In the genomic region with DNA sequence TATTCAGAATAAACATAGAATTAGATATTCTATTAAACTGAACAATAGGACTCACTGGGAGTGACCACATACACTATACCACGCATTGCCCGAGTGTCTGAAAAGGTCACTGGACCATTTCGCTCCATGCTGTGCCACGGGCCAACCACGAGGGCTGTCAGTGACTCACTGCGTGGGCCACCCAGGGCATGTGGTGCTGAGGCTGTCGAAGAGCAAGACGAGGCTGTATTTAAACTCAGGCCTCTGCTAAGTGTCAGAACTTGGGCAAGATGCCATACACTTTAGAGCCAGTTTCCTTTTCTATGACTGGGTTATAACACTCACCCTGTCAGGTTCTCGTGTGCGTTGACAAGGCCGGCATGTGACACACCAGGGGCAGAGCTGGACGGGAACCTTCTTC, we compare ENCODE assay signal across 7 cellular contexts.
A peak's percentile ranks its signal among the peaks of the same experiment; 100 is the strongest.
DNase-seq lines count a peak whose midpoint lies in the region; ATAC-seq, FAIRE-seq and TF ChIP-seq lines count a peak whose summit lies in the region.
"Not testable (repeated sequence)": the region's sequence is repeated elsewhere in the genome, so short reads cannot be mapped to it uniquely, and the experiment has no call there.

No MANE protein-coding gene starts in this region.

- intact Hi-C loops in Right ventricle myocardium inferior (cut with DNase I); HepG2 (cut with micrococcal nuclease; ENCODE audit: unreplicated experiment): not testable (repeated sequence)

- not testable (repeated sequence) for H3K9ac ChIP-seq in GM23248; HepG2 (ENCODE audit: insufficient read depth, low read depth, low read length)

- not testable (repeated sequence) for H3K4me1 Mint-ChIP-seq in effector memory CD8-positive, alpha-beta T cell (ENCODE audit: low read depth in 2 of 2)

- FAIRE-seq in HepG2 (lab: Jason Lieb, UNC), result not testable (repeated sequence)

- BruUV-seq in HepG2 (replicated peaks; lab: Mats Ljungman, UMichigan), result not testable (repeated sequence)

- CTCF ChIA-PET in HepG2 (lab: Yijun Ruan, JAX; ENCODE audit: low intra/inter-chr PET ratio, low total read pairs), result not testable (repeated sequence)

- 56 to 58% methylated on average over 12 of the region's 12 CpGs for WGBS in GM23248 (ENCODE audit: low coverage in 1 of 2, low lambda C conversion rate in 2 of 2, missing lambda C conversion rate in 2 of 2), 2 experiments
- WGBS in HepG2 (ENCODE audit: low lambda C conversion rate), result 11% methylated on average over 9 of the region's 12 CpGs

- POLR2A ChIA-PET in HepG2 (lab: Yijun Ruan, JAX), result not testable (repeated sequence)

- not testable (repeated sequence) for H3K36me3 ChIP-seq in GM23248 (ENCODE audit: low read depth); SJSA1; HepG2 (replicated peaks in 1 of 2; ENCODE audit: control insufficient read depth in 1 of 2, insufficient read depth in 2 of 2, low read length in 2 of 2)

- not testable (repeated sequence) for H3K27me3 Mint-ChIP-seq in effector memory CD8-positive, alpha-beta T cell

- peaks cover 25% of the 10 kb centered on the region; the same call in 1 of the 2 replicates for H3K27me3 ChIP-seq in GM23248 (replicated peaks; ENCODE audit: insufficient read depth)
- not testable (repeated sequence) for H3K27me3 ChIP-seq in SJSA1 (replicated peaks); HepG2 (ENCODE audit: control insufficient read depth in 1 of 2, insufficient read depth in 2 of 2, low read length in 2 of 2)

- H3F3A ChIP-seq in GM23248 (ENCODE audit: insufficient read depth), result not testable (repeated sequence)

- not testable (repeated sequence) for H3K4me1 ChIP-seq in GM23248 (ENCODE audit: insufficient read depth); SJSA1 (replicated peaks); HepG2 (ENCODE audit: insufficient read depth, low read length)

- peak; percentile 2 for DNase-seq in GM23248
- DNase-seq in SJSA1 (ENCODE audit: low read depth in 1 of 2, low spot score in 2 of 2), result peak; percentile 48 to 65
- peak; percentile 36 for DNase-seq in amniotic epithelial cell (ENCODE audit: low read depth)
- DNase-seq in effector memory CD8-positive, alpha-beta T cell; Right ventricle myocardium inferior (ENCODE audit: missing footprints); HepG2 (ENCODE audit: low spot score): not testable (repeated sequence)
- DNase-seq in renal cortical epithelial cell (ENCODE audit: low read depth), result peak; percentile 10

- not testable (repeated sequence) for TF ChIP-seq EP300 in HepG2 (IDR thresholded peaks at IDR 0.05; ENCODE audit: low read depth in 2 of 2, low read length in 2 of 2); HepG2 (CRISPR knock-in tag; IDR thresholded peaks at IDR 0.05; ENCODE audit: borderline replicate concordance)

- H4K20me1 ChIP-seq in GM23248 (ENCODE audit: insufficient read depth); HepG2 (ENCODE audit: insufficient read depth, low read length): not testable (repeated sequence)

- not testable (repeated sequence) for TF ChIP-seq CTCF in HepG2 (CRISPR knock-in tag; IDR thresholded peaks at IDR 0.05)

- H2AFZ ChIP-seq in GM23248; HepG2 (ENCODE audit: low read length): not testable (repeated sequence)

- not testable (repeated sequence) for H3K9me2 ChIP-seq in GM23248 (ENCODE audit: insufficient read depth)

- peak; percentile 17 for ATAC-seq in effector memory CD8-positive, alpha-beta T cell (replicated peaks)
- peak; percentile 95 for ATAC-seq in Right ventricle myocardium inferior
- peak; percentile 44; the same call in 1 of the 3 replicates for ATAC-seq in HepG2

- not testable (repeated sequence) for H3K9me3 ChIP-seq in GM23248 (ENCODE audit: low read depth); SJSA1 (replicated peaks); HepG2 (ENCODE audit: low read length)

- not testable (repeated sequence) for H3K4me3 ChIP-seq in GM23248; SJSA1; HepG2 (replicated peaks in 1 of 3; ENCODE audit: insufficient read depth in 1 of 3, low read depth in 2 of 3, low read length in 3 of 3)

- not testable (repeated sequence) for H3K4me2 ChIP-seq in GM23248 (ENCODE audit: unreplicated experiment); HepG2 (ENCODE audit: low read depth, low read length)

- H3K27ac ChIP-seq in GM23248; SJSA1; HepG2 (ENCODE audit: extremely low read length, insufficient read depth, low read length): not testable (repeated sequence)

- H3K79me2 ChIP-seq in GM23248 (ENCODE audit: insufficient read depth); HepG2 (ENCODE audit: insufficient read depth, low read length): not testable (repeated sequence)

- not testable (repeated sequence) for TF ChIP-seq RAD21 in HepG2 (CRISPR knock-in tag; IDR thresholded peaks at IDR 0.05)

- in situ Hi-C loops in GM23248 (cut with MboI); HepG2 (cut with HindIII; ENCODE audit: extremely low pct_ligation_motif_present, low pct_unique_long_range_greater_than_20kb): not testable (repeated sequence)

- H3K27ac Mint-ChIP-seq in effector memory CD8-positive, alpha-beta T cell, result not testable (repeated sequence)

- not testable (repeated sequence) for H3K4me3 Mint-ChIP-seq in effector memory CD8-positive, alpha-beta T cell

- H3K9me3 Mint-ChIP-seq in effector memory CD8-positive, alpha-beta T cell, result not testable (repeated sequence)

- H3K36me3 Mint-ChIP-seq in effector memory CD8-positive, alpha-beta T cell (ENCODE audit: insufficient read depth), result not testable (repeated sequence)

- TF ChIP-seq POLR2A in HepG2 (IDR thresholded peaks at IDR 0.05; ENCODE audit: insufficient read depth in 1 of 2, low read depth in 2 of 2, low read length in 2 of 2), result not testable (repeated sequence)

Comparison
In these comparisons a context has a peak if more than half of its experiments do, and no peak if none do; other contexts are left out.
1. ATAC-seq: peak in every context shown above with its lines; median percentile 95 in Right ventricle myocardium inferior; 44 in HepG2; 17 in effector memory CD8-positive, alpha-beta T cell.